Comparison of ENCODE assay signal across 18 cellular contexts in the genomic region with DNA sequence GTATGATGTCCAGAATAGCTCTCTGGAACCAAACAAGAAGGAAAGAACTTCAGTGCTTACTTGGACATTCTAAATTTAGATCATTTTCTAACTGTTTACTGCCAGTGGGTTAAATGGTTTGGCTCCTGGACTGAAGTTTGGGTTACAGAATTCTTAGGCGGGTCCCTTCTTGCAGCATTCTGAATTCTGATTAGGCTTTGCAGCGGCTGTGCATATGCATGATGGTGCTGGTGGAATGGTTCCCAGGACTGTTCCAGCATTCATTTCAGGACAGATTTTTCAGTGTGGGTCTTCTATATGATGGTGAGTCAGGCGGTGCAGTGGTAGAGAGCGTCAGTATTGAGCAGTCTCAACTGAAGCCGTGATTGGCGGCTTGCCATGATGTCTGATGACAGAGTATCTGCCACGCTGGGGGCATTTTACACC.
A peak's percentile ranks its signal among the peaks of the same experiment; 100 is the strongest.
DNase-seq lines count a peak whose midpoint lies in the region; ATAC-seq and TF ChIP-seq lines count a peak whose summit lies in the region.
"Had no signal": no experiment of that assay in that cellular context is flagged by ENCODE, and none has a peak within 500 bp of the region (broad histone marks: within the 10 kb centered on the region; RNA-seq: fewer than 3 reads in every experiment).

No MANE protein-coding gene starts in this region.

- H3K4me1 ChIP-seq in heart left ventricle: peaks cover 0 to 36% (median 19%) of the 10 kb centered on the region in 12 donors
- peaks cover 31% of the 10 kb centered on the region for H3K4me1 ChIP-seq in psoas muscle
- H3K4me1 ChIP-seq: colonic mucosa had no signal

- DNase-seq in DMS 273 treated with DMSO at 0.1 percent for 48 hours (lab: John Stamatoyannopoulos, UW): peak; percentile 7
- peak; percentile 82 for DNase-seq in astrocyte of the hippocampus (ENCODE audit: low read depth, low spot score)
- peak in 4 of 5 donors; percentile 21 to 53 (median 30) for DNase-seq in heart left ventricle
- DNase-seq in psoas muscle: peak in 1 of 2 donors; percentile 67
- DNase-seq in SHP77 treated with DMSO at 0.1 percent for 48 hours (lab: John Stamatoyannopoulos, UW): no peak
- DNase-seq in H7: no peak
- DNase-seq: activated CD4-positive, alpha-beta T cell treated with anti-CD3 and anti-CD28 coated beads, Interleukin-2, amount 10 ng/mL, durations not matched to agents 7 days and 5 days; activated CD8-positive, alpha-beta memory T cell treated with anti-CD3 and anti-CD28 coated beads, Interleukin-2, amount 50 U/mL, for 48 hours; colonic mucosa; Karpas-422; NCI-H1105 treated with DMSO at 0.1 percent for 48 hours; NCI-H2227 treated with DMSO at 0.1 percent for 48 hours; NK-92 treated with Interleukin-12 subunit alpha and Interleukin-12 subunit beta, amount 100 ng/mL, for 24 hours; ovary; stimulated activated CD4-positive, alpha-beta T cell treated with anti-CD3 and anti-CD28 coated beads, Interleukin-4, amount 100 ng/mL, for 4 hours; SW 1271 had no signal

- TF ChIP-seq POLR2A in heart left ventricle (IDR thresholded peaks at IDR 0.05): no peak

- H3K27ac ChIP-seq in heart left ventricle: peak overlapping the region; percentile 0 to 82 (median 38)
- peak overlapping the region; percentile 83 for H3K27ac ChIP-seq in psoas muscle
- H3K27ac ChIP-seq: colonic mucosa, ovary had no signal

- intact Hi-C loops in heart left ventricle (cut with DNase I) (loop anchor here in 5 of 10 donors (5.0 to 10.0 kb wide), 4 partner anchors 75 to 145 kb away; no protein-coding TSS in a partner anchor), psoas muscle (cut with DNase I) (loop anchor here (10.0 kb wide), 2 partner anchors 143 to 147 kb away; no protein-coding TSS in a partner anchor)

- H3K27me3 ChIP-seq in heart left ventricle (no peaks in the 10 kb centered on the region), psoas muscle (ENCODE audit: insufficient read depth in 3 of 3, low read length in 2 of 3) (no peaks in the 10 kb centered on the region), H7 (ENCODE audit: control insufficient read depth, insufficient read depth, low read length) (no peaks in the 10 kb centered on the region)
- H3K27me3 ChIP-seq: colonic mucosa, ovary had no signal

- no peaks in the 10 kb centered on the region for H3K36me3 ChIP-seq in heart left ventricle
- no peaks in the 10 kb centered on the region for H3K36me3 ChIP-seq in psoas muscle (ENCODE audit: insufficient read depth in 1 of 2, low read depth in 1 of 2)
- H3K36me3 ChIP-seq in H7 (replicated peaks; ENCODE audit: control insufficient read depth, insufficient read depth, low read length): no peaks in the 10 kb centered on the region
- H3K36me3 ChIP-seq: colonic mucosa, ovary had no signal

- H3K9me3 ChIP-seq in heart left ventricle (no peaks in the 10 kb centered on the region), psoas muscle (no peaks in the 10 kb centered on the region)
- H3K9me3 ChIP-seq: colonic mucosa, ovary had no signal

- ATAC-seq in heart left ventricle: peak; percentile 74 to 86 (median 80)
- peak; percentile 93 to 96 (median 94) for ATAC-seq in psoas muscle
- ATAC-seq in HG03135 (IDR thresholded peaks at IDR 0.05; ENCODE audit: unreplicated experiment): no peak
- ATAC-seq in HG03280 (IDR thresholded peaks at IDR 0.05; ENCODE audit: unreplicated experiment): no peak

- H3K4me3 ChIP-seq in heart left ventricle (peak overlapping the region in 2 of 12 donors; percentile 10 to 22), psoas muscle (peak overlapping the region; percentile 11), H7 (ENCODE audit: insufficient read depth, low read depth, low read length) (no peak overlapping the region)
- H3K4me3 ChIP-seq: colonic mucosa, ovary had no signal

- 42 to 60% (median 52%) methylated on average over 7 of the region's 7 CpGs for WGBS in heart left ventricle, 4 donors
- 30 to 43% (median 31%) methylated on average over 7 of the region's 7 CpGs for WGBS in psoas muscle, 3 donors

- TF ChIP-seq CTCF in heart left ventricle (IDR thresholded peaks at IDR 0.05) (no peak), psoas muscle (IDR thresholded peaks at IDR 0.05) (no peak)

Comparison
In these comparisons a context has a peak if more than half of its experiments do, and no peak if none do; other contexts are left out.
1. DNase-seq: peak in DMS 273 treated with DMSO at 0.1 percent for 48 hours (single experiment), astrocyte of the hippocampus (single experiment) and heart left ventricle (4 of 5); none in SHP77 treated with DMSO at 0.1 percent for 48 hours (single experiment) and H7 (single experiment).
2. ATAC-seq: peak in heart left ventricle (4 of 4) and psoas muscle (4 of 4); none in HG03135 (single experiment) and HG03280 (single experiment).